In genomic region chrX:67697452-67697851, GRCh38 we compare ENCODE assay signal across 25 cellular contexts.
"Had no signal": no experiment of that assay in that cellular context is flagged by ENCODE, and none has a peak within 500 bp of the region (broad histone marks: within the 10 kb centered on the region; RNA-seq: fewer than 3 reads in every experiment).

No MANE protein-coding gene starts in this region.

- DNase-seq: IMR-90; Kasumi-1; KG1; MM.1S; NCI-H1092 treated with DMSO at 0.1 percent for 48 hours; NCI-H1436; NCI-H187; NCI-H2029; NCI-H2081 treated with DMSO at 0.1 percent for 48 hours; NCI-H2171; NCI-H226; NCI-H446; NCI-H510A; NCI-H524 treated with DMSO at 0.1 percent for 48 hours; NCI-H69; NCI-H774; NK-92 treated with Interleukin-12 subunit alpha and Interleukin-12 subunit beta, amount 100 ng/mL, for 24 hours; OCI-M1; Right ventricle myocardium superior; RPMI8226; SIG-M5 had no signal

- FAIRE-seq: HepG2, RCC 7860 had no signal

- H3K27me3 ChIP-seq: SJSA1 had no signal

- H3K27ac ChIP-seq: SJSA1, SK-N-MC had no signal

- H3K36me3 ChIP-seq: SJSA1 had no signal

- ATAC-seq: HepG2 had no signal

- H3K4me3 ChIP-seq: SJSA1, SK-N-MC had no signal

- H3K9me3 ChIP-seq: SJSA1 had no signal
